Comparison of ENCODE assay signal across 1 cellular context in the genomic region with DNA sequence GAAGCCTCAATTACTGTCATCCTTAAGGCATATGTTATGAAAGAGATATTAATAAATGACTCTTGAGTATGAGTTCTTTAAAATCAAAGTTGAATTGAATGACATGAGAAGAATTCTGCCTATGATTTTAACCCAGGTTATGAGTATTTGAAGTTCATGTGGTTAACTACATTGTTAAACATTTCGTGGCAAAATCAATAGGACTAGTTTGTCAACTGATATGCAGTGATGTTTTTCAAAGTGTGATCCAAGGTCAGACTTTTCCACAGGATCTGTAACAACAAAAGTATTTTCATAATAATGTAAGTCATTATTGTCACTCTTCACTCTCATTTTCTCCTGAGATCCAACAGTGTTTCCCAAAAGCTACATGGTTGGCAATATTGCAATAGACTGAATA.
TF ChIP-seq lines count a peak whose summit lies in the region.

No MANE protein-coding gene starts in this region.

TF ChIP-seq in HepG2, 621 proteins besides CTCF, POLR2A, EP300 and RAD21 (continued from another document and continues in another):
- TF ChIP-seq, protein P1, sequence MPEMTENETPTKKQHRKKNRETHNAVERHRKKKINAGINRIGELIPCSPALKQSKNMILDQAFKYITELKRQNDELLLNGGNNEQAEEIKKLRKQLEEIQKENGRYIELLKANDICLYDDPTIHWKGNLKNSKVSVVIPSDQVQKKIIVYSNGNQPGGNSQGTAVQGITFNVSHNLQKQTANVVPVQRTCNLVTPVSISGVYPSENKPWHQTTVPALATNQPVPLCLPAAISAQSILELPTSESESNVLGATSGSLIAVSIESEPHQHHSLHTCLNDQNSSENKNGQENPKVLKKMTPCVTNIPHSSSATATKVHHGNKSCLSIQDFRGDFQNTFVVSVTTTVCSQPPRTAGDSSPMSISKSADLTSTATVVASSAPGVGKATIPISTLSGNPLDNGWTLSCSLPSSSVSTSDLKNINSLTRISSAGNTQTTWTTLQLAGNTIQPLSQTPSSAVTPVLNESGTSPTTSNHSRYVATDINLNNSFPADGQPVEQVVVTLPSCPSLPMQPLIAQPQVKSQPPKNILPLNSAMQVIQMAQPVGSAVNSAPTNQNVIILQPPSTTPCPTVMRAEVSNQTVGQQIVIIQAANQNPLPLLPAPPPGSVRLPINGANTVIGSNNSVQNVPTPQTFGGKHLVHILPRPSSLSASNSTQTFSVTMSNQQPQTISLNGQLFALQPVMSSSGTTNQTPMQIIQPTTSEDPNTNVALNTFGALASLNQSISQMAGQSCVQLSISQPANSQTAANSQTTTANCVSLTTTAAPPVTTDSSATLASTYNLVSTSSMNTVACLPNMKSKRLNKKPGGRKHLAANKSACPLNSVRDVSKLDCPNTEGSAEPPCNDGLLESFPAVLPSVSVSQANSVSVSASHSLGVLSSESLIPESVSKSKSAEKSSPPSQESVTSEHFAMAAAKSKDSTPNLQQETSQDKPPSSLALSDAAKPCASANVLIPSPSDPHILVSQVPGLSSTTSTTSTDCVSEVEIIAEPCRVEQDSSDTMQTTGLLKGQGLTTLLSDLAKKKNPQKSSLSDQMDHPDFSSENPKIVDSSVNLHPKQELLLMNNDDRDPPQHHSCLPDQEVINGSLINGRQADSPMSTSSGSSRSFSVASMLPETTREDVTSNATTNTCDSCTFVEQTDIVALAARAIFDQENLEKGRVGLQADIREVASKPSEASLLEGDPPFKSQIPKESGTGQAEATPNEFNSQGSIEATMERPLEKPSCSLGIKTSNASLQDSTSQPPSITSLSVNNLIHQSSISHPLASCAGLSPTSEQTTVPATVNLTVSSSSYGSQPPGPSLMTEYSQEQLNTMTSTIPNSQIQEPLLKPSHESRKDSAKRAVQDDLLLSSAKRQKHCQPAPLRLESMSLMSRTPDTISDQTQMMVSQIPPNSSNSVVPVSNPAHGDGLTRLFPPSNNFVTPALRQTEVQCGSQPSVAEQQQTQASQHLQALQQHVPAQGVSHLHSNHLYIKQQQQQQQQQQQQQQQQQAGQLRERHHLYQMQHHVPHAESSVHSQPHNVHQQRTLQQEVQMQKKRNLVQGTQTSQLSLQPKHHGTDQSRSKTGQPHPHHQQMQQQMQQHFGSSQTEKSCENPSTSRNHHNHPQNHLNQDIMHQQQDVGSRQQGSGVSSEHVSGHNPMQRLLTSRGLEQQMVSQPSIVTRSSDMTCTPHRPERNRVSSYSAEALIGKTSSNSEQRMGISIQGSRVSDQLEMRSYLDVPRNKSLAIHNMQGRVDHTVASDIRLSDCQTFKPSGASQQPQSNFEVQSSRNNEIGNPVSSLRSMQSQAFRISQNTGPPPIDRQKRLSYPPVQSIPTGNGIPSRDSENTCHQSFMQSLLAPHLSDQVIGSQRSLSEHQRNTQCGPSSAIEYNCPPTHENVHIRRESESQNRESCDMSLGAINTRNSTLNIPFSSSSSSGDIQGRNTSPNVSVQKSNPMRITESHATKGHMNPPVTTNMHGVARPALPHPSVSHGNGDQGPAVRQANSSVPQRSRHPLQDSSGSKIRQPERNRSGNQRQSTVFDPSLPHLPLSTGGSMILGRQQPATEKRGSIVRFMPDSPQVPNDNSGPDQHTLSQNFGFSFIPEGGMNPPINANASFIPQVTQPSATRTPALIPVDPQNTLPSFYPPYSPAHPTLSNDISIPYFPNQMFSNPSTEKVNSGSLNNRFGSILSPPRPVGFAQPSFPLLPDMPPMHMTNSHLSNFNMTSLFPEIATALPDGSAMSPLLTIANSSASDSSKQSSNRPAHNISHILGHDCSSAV (CRISPR knock-in tag; IDR thresholded peaks at IDR 0.05; ENCODE audit: borderline replicate concordance) = no peak
- TF ChIP-seq CC2D1A (CRISPR knock-in tag; IDR thresholded peaks at IDR 0.05) (no peak), SOX6 (IDR thresholded peaks at IDR 0.05) (no peak), SOX6 (CRISPR knock-in tag; IDR thresholded peaks at IDR 0.05) (peak; percentile 91), ZNF33B (CRISPR knock-in tag; IDR thresholded peaks at IDR 0.05) (no peak), NAIF1 (CRISPR knock-in tag; IDR thresholded peaks at IDR 0.05; ENCODE audit: borderline replicate concordance) (no peak), NCOA5 (CRISPR knock-in tag; IDR thresholded peaks at IDR 0.05) (no peak), TCF7 (IDR thresholded peaks at IDR 0.05; ENCODE audit: low read depth) (peak; percentile 69), ZNF570 (CRISPR knock-in tag; IDR thresholded peaks at IDR 0.05; ENCODE audit: borderline replicate concordance) (no peak), ZNF101 (CRISPR knock-in tag; IDR thresholded peaks at IDR 0.05; ENCODE audit: borderline replicate concordance, low read depth) (no peak), SMARCE1 (IDR thresholded peaks at IDR 0.05; ENCODE audit: borderline replicate concordance) (no peak), ZSCAN21 (CRISPR knock-in tag; IDR thresholded peaks at IDR 0.05; ENCODE audit: borderline replicate concordance) (no peak), ZNF343 (CRISPR knock-in tag; IDR thresholded peaks at IDR 0.05) (no peak), HHEX (CRISPR knock-in tag; IDR thresholded peaks at IDR 0.05) (peak; percentile 56), ZNF326 (CRISPR knock-in tag; IDR thresholded peaks at IDR 0.05; ENCODE audit: borderline replicate concordance) (no peak), PRMT3 (CRISPR knock-in tag; IDR thresholded peaks at IDR 0.05; ENCODE audit: borderline replicate concordance, low read depth) (no peak)
- TF ChIP-seq, protein P2, sequence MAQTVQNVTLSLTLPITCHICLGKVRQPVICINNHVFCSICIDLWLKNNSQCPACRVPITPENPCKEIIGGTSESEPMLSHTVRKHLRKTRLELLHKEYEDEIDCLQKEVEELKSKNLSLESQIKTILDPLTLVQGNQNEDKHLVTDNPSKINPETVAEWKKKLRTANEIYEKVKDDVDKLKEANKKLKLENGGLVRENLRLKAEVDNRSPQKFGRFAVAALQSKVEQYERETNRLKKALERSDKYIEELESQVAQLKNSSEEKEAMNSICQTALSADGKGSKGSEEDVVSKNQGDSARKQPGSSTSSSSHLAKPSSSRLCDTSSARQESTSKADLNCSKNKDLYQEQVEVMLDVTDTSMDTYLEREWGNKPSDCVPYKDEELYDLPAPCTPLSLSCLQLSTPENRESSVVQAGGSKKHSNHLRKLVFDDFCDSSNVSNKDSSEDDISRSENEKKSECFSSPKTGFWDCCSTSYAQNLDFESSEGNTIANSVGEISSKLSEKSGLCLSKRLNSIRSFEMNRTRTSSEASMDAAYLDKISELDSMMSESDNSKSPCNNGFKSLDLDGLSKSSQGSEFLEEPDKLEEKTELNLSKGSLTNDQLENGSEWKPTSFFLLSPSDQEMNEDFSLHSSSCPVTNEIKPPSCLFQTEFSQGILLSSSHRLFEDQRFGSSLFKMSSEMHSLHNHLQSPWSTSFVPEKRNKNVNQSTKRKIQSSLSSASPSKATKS (CRISPR knock-in tag; IDR thresholded peaks at IDR 0.05) = no peak
- TF ChIP-seq, protein P3, sequence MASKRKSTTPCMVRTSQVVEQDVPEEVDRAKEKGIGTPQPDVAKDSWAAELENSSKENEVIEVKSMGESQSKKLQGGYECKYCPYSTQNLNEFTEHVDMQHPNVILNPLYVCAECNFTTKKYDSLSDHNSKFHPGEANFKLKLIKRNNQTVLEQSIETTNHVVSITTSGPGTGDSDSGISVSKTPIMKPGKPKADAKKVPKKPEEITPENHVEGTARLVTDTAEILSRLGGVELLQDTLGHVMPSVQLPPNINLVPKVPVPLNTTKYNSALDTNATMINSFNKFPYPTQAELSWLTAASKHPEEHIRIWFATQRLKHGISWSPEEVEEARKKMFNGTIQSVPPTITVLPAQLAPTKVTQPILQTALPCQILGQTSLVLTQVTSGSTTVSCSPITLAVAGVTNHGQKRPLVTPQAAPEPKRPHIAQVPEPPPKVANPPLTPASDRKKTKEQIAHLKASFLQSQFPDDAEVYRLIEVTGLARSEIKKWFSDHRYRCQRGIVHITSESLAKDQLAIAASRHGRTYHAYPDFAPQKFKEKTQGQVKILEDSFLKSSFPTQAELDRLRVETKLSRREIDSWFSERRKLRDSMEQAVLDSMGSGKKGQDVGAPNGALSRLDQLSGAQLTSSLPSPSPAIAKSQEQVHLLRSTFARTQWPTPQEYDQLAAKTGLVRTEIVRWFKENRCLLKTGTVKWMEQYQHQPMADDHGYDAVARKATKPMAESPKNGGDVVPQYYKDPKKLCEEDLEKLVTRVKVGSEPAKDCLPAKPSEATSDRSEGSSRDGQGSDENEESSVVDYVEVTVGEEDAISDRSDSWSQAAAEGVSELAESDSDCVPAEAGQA (IDR thresholded peaks at IDR 0.05; ENCODE audit: low read depth) = no peak
- TF ChIP-seq, protein P3 (CRISPR knock-in tag; IDR thresholded peaks at IDR 0.05; ENCODE audit: borderline replicate concordance) = 0 out of 2 replicates have a peak, but pooled peaks have one; percentile 30
- TF ChIP-seq, protein P4, sequence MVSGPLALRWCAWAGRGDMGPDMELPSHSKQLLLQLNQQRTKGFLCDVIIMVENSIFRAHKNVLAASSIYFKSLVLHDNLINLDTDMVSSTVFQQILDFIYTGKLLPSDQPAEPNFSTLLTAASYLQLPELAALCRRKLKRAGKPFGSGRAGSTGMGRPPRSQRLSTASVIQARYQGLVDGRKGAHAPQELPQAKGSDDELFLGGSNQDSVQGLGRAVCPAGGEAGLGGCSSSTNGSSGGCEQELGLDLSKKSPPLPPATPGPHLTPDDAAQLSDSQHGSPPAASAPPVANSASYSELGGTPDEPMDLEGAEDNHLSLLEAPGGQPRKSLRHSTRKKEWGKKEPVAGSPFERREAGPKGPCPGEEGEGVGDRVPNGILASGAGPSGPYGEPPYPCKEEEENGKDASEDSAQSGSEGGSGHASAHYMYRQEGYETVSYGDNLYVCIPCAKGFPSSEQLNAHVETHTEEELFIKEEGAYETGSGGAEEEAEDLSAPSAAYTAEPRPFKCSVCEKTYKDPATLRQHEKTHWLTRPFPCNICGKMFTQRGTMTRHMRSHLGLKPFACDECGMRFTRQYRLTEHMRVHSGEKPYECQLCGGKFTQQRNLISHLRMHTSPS (CRISPR knock-in tag; IDR thresholded peaks at IDR 0.05; ENCODE audit: low read depth) = no peak
- TF ChIP-seq, protein P5, sequence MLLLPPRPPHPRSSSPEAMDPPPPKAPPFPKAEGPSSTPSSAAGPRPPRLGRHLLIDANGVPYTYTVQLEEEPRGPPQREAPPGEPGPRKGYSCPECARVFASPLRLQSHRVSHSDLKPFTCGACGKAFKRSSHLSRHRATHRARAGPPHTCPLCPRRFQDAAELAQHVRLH (CRISPR knock-in tag; IDR thresholded peaks at IDR 0.05; ENCODE audit: borderline replicate concordance, low read depth) = no peak
- TF ChIP-seq, protein P6, sequence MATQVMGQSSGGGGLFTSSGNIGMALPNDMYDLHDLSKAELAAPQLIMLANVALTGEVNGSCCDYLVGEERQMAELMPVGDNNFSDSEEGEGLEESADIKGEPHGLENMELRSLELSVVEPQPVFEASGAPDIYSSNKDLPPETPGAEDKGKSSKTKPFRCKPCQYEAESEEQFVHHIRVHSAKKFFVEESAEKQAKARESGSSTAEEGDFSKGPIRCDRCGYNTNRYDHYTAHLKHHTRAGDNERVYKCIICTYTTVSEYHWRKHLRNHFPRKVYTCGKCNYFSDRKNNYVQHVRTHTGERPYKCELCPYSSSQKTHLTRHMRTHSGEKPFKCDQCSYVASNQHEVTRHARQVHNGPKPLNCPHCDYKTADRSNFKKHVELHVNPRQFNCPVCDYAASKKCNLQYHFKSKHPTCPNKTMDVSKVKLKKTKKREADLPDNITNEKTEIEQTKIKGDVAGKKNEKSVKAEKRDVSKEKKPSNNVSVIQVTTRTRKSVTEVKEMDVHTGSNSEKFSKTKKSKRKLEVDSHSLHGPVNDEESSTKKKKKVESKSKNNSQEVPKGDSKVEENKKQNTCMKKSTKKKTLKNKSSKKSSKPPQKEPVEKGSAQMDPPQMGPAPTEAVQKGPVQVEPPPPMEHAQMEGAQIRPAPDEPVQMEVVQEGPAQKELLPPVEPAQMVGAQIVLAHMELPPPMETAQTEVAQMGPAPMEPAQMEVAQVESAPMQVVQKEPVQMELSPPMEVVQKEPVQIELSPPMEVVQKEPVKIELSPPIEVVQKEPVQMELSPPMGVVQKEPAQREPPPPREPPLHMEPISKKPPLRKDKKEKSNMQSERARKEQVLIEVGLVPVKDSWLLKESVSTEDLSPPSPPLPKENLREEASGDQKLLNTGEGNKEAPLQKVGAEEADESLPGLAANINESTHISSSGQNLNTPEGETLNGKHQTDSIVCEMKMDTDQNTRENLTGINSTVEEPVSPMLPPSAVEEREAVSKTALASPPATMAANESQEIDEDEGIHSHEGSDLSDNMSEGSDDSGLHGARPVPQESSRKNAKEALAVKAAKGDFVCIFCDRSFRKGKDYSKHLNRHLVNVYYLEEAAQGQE (IDR thresholded peaks at IDR 0.05; ENCODE audit: borderline replicate concordance in 1 of 2, low read depth in 1 of 2, low read length in 2 of 2) = no peak
- TF ChIP-seq, protein P7, sequence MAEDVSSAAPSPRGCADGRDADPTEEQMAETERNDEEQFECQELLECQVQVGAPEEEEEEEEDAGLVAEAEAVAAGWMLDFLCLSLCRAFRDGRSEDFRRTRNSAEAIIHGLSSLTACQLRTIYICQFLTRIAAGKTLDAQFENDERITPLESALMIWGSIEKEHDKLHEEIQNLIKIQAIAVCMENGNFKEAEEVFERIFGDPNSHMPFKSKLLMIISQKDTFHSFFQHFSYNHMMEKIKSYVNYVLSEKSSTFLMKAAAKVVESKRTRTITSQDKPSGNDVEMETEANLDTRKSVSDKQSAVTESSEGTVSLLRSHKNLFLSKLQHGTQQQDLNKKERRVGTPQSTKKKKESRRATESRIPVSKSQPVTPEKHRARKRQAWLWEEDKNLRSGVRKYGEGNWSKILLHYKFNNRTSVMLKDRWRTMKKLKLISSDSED (CRISPR knock-in tag; IDR thresholded peaks at IDR 0.05) = no peak
